10 cellular contexts compared by ENCODE assay signal in genomic region chr7:27175626-27176342, GRCh38. TPM values are rescaled to one million over a fixed set of nuclear protein-coding genes. Genes with fewer than 3 reads are reported as not detected.
A peak's percentile ranks its signal among the peaks of the same experiment; 100 is the strongest.
DNase-seq lines count a peak whose midpoint lies in the region; ATAC-seq, FAIRE-seq and TF ChIP-seq lines count a peak whose summit lies in the region.
"Had no signal": no experiment of that assay in that cellular context is flagged by ENCODE, and none has a peak within 500 bp of the region (broad histone marks: within the 10 kb centered on the region; RNA-seq: fewer than 3 reads in every experiment).

No MANE protein-coding gene starts in this region.

- H3K27ac ChIP-seq in right lobe of liver (no peak overlapping the region), HepG2 (ENCODE audit: extremely low read length, insufficient read depth, low read length) (no peak overlapping the region), uterus (peak overlapping the region; percentile 94 to 96)
- H3K27ac ChIP-seq: BLaER1 had no signal

- H3K27me3 ChIP-seq in right lobe of liver (peaks cover 53 to 96% of the 10 kb centered on the region in 2 donors), HepG2 (ENCODE audit: control insufficient read depth in 1 of 2, insufficient read depth in 2 of 2, low read length in 2 of 2) (peaks cover 4 to 79% of the 10 kb centered on the region in 2 experiments), uterus (no peaks in the 10 kb centered on the region)

- no peak for FAIRE-seq in HepG2 (lab: Jason Lieb, UNC)

- no TSS peak for BruUV-seq in HepG2 (replicated peaks; lab: Mats Ljungman, UMichigan)

- H4K20me1 ChIP-seq in HepG2 (ENCODE audit: insufficient read depth, low read length), result no peaks in the 10 kb centered on the region

- DNase-seq in right lobe of liver (peak in 2 of 3 donors; percentile 35 to 52), HepG2 (ENCODE audit: low spot score) (no peak), mesenteric fat pad (ENCODE audit: low spot score) (peak; percentile 81), uterus (peak; percentile 27 to 44), superior temporal gyrus (ENCODE audit: extremely low spot score) (no peak), amygdala (lab: John Stamatoyannopoulos, UW) (no peak)
- DNase-seq: caudate nucleus, NCI-H524 had no signal

- no peak overlapping the region for H3K9ac ChIP-seq in HepG2 (ENCODE audit: insufficient read depth, low read depth, low read length)
- H3K9ac ChIP-seq: BLaER1 had no signal

- POLR2A ChIA-PET in HepG2 (lab: Yijun Ruan, JAX), result no interaction called here

- intact Hi-C loops in right lobe of liver (cut with DNase I), result no loop called here
- intact Hi-C loops in HepG2 (cut with micrococcal nuclease; ENCODE audit: unreplicated experiment), result no loop called here
- intact Hi-C loops in uterus (cut with DNase I; ENCODE audit: low total_unique reads), result no loop called here

- WGBS in right lobe of liver (ENCODE audit: insufficient coverage, low coverage, low lambda C conversion rate, missing lambda C conversion rate), result 22% methylated on average over 27 of the region's 36 CpGs
- WGBS in HepG2 (ENCODE audit: low lambda C conversion rate), result 81% methylated on average over 24 of the region's 36 CpGs

- H3K36me3 ChIP-seq in right lobe of liver (no peaks in the 10 kb centered on the region), HepG2 (replicated peaks in 1 of 2; ENCODE audit: control insufficient read depth in 1 of 2, insufficient read depth in 2 of 2, low read length in 2 of 2) (no peaks in the 10 kb centered on the region), uterus (no peaks in the 10 kb centered on the region)
- H3K36me3 ChIP-seq: BLaER1 had no signal

- no peak for TF ChIP-seq CTCF in right lobe of liver (IDR thresholded peaks at IDR 0.05)
- TF ChIP-seq CTCF in HepG2 (CRISPR knock-in tag; IDR thresholded peaks at IDR 0.05), result no peak
- no peak for TF ChIP-seq CTCF in uterus (IDR thresholded peaks at IDR 0.05)

- no peaks in the 10 kb centered on the region for H3K9me3 ChIP-seq in right lobe of liver
- H3K9me3 ChIP-seq in HepG2 (ENCODE audit: low read length), result no peaks in the 10 kb centered on the region
- no peaks in the 10 kb centered on the region for H3K9me3 ChIP-seq in uterus

- H3K4me3 ChIP-seq in right lobe of liver, result no peak overlapping the region
- H3K4me3 ChIP-seq in HepG2 (replicated peaks in 1 of 3; ENCODE audit: insufficient read depth in 1 of 3, low read depth in 2 of 3, low read length in 3 of 3), result no peak overlapping the region
- H3K4me3 ChIP-seq in uterus, result peak overlapping the region; percentile 58 to 66
- H3K4me3 ChIP-seq: BLaER1 had no signal

- no peaks in the 10 kb centered on the region for H3K79me2 ChIP-seq in HepG2 (ENCODE audit: insufficient read depth, low read length)

- in situ Hi-C loops in HepG2 (cut with HindIII; ENCODE audit: extremely low pct_ligation_motif_present, low pct_unique_long_range_greater_than_20kb), result no loop called here

- no peak for TF ChIP-seq RAD21 in HepG2 (CRISPR knock-in tag; IDR thresholded peaks at IDR 0.05)

- ATAC-seq in right lobe of liver (no peak), HepG2 (no peak)
- ATAC-seq: T-cell had no signal

- CTCF ChIA-PET in HepG2 (lab: Yijun Ruan, JAX; ENCODE audit: low intra/inter-chr PET ratio, low total read pairs), result no interaction called here

- no peak overlapping the region for H2AFZ ChIP-seq in HepG2 (ENCODE audit: low read length)

- TF ChIP-seq POLR2A in right lobe of liver (IDR thresholded peaks at IDR 0.05) (no peak), HepG2 (IDR thresholded peaks at IDR 0.05; ENCODE audit: insufficient read depth in 1 of 2, low read depth in 2 of 2, low read length in 2 of 2) (no peak), uterus (IDR thresholded peaks at IDR 0.05) (no peak)

- no peak overlapping the region for H3K4me2 ChIP-seq in HepG2 (ENCODE audit: low read depth, low read length)
- H3K4me2 ChIP-seq: BLaER1 had no signal

- H3K4me1 ChIP-seq in right lobe of liver (peaks cover 0 to 14% (median 0%) of the 10 kb centered on the region in 4 donors), HepG2 (ENCODE audit: insufficient read depth, low read length) (peaks cover 31% of the 10 kb centered on the region), uterus (no peaks in the 10 kb centered on the region)
- H3K4me1 ChIP-seq: BLaER1 had no signal

- no peak for TF ChIP-seq EP300 in HepG2 (IDR thresholded peaks at IDR 0.05; ENCODE audit: low read depth in 2 of 2, low read length in 2 of 2)
- no peak for TF ChIP-seq EP300 in HepG2 (CRISPR knock-in tag; IDR thresholded peaks at IDR 0.05; ENCODE audit: borderline replicate concordance)

RNA-seq across cellular contexts. Expression of gene HOXA10, which starts 1.7 kb away (rescaled TPM):
- not detected for total RNA-seq in right lobe of liver
- total RNA-seq in HepG2 (2016; rRNA removed; fragmentation: Illumina TruSeq; extraction: Trizol), result not detected in 2 replicates
- not detected in 2 replicates for total RNA-seq in HepG2 (2016; cell fraction: cytosol; rRNA removed; fragmentation: Illumina TruSeq; extraction: Trizol; ENCODE audit: low read depth)
- not detected in 2 replicates for total RNA-seq in HepG2 (2016; cell fraction: insoluble cytoplasmic fraction; rRNA removed; fragmentation: Illumina TruSeq; extraction: Trizol)
- total RNA-seq in HepG2 (2016; cell fraction: membrane; rRNA removed; fragmentation: Illumina TruSeq; extraction: Trizol), result not detected in 2 replicates
- total RNA-seq in HepG2 (2016; cell fraction: nucleus; rRNA removed; fragmentation: Illumina TruSeq; extraction: Trizol), result not detected in 2 replicates
- polyA plus RNA-seq in HepG2 (2011; rRNA removed), result 0.03 TPM in 1 of 2 replicates, not detected in the other
- polyA plus RNA-seq in HepG2 (2011; cell fraction: cytosol; rRNA removed), result not detected in 2 replicates
- polyA plus RNA-seq in HepG2 (2011; cell fraction: nucleus; rRNA removed), result not detected in 2 replicates
- polyA plus RNA-seq in HepG2 (2012), result not detected in 2 replicates
- not detected in 2 replicates for polyA plus RNA-seq in HepG2 (2016; cell fraction: cytosol; fragmentation: Illumina TruSeq; extraction: Trizol; ENCODE audit: low read depth)
- not detected in 2 replicates for polyA plus RNA-seq in HepG2 (2016; cell fraction: insoluble cytoplasmic fraction; fragmentation: Illumina TruSeq; extraction: Trizol; ENCODE audit: low read depth)
- 0.12 TPM in 1 of 2 replicates, not detected in the other for polyA plus RNA-seq in HepG2 (2016; cell fraction: membrane; fragmentation: Illumina TruSeq; extraction: Trizol; ENCODE audit: low read depth)
- not detected in 2 replicates for polyA plus RNA-seq in HepG2 (2016; cell fraction: nucleus; fragmentation: Illumina TruSeq; extraction: Trizol; ENCODE audit: insufficient read depth, low read depth)
- 11.6 TPM in 1 of 2 replicates, not detected in the other for polyA minus RNA-seq in HepG2 (2011; rRNA and poly(A)+ RNA removed; ENCODE audit: low replicate concordance)
- not detected in 2 replicates for polyA minus RNA-seq in HepG2 (2011; cell fraction: cytosol; rRNA and poly(A)+ RNA removed)
- not detected in 2 replicates for polyA minus RNA-seq in HepG2 (2011; cell fraction: nucleus; rRNA and poly(A)+ RNA removed)
- 19.7 TPM for total RNA-seq in mesenteric fat pad
- total RNA-seq in uterus, result 100 to 1,000 TPM in 1 of 4 donors, 10 to 100 TPM in 3; 50.0 to 114 (median 69.0) TPM

RNA-seq across cellular contexts. Expression of gene HOXA11, which starts 9.2 kb away (rescaled TPM):
- total RNA-seq in right lobe of liver, result not detected
- not detected in 2 replicates for total RNA-seq in HepG2 (2016; rRNA removed; fragmentation: Illumina TruSeq; extraction: Trizol)
- total RNA-seq in HepG2 (2016; cell fraction: cytosol; rRNA removed; fragmentation: Illumina TruSeq; extraction: Trizol; ENCODE audit: low read depth), result not detected in 2 replicates
- total RNA-seq in HepG2 (2016; cell fraction: insoluble cytoplasmic fraction; rRNA removed; fragmentation: Illumina TruSeq; extraction: Trizol), result not detected in 2 replicates
- not detected in 2 replicates for total RNA-seq in HepG2 (2016; cell fraction: membrane; rRNA removed; fragmentation: Illumina TruSeq; extraction: Trizol)
- total RNA-seq in HepG2 (2016; cell fraction: nucleus; rRNA removed; fragmentation: Illumina TruSeq; extraction: Trizol), result not detected in 2 replicates
- polyA plus RNA-seq in HepG2 (2011; rRNA removed), result 0.04 TPM in 1 of 2 replicates, not detected in the other
- not detected in 2 replicates for polyA plus RNA-seq in HepG2 (2011; cell fraction: cytosol; rRNA removed)
- polyA plus RNA-seq in HepG2 (2011; cell fraction: nucleus; rRNA removed), result not detected in 2 replicates
- polyA plus RNA-seq in HepG2 (2012), result not detected in 2 replicates
- polyA plus RNA-seq in HepG2 (2016; cell fraction: cytosol; fragmentation: Illumina TruSeq; extraction: Trizol; ENCODE audit: low read depth), result not detected in 2 replicates
- not detected in 2 replicates for polyA plus RNA-seq in HepG2 (2016; cell fraction: insoluble cytoplasmic fraction; fragmentation: Illumina TruSeq; extraction: Trizol; ENCODE audit: low read depth)
- not detected in 2 replicates for polyA plus RNA-seq in HepG2 (2016; cell fraction: membrane; fragmentation: Illumina TruSeq; extraction: Trizol; ENCODE audit: low read depth)
- not detected in 2 replicates for polyA plus RNA-seq in HepG2 (2016; cell fraction: nucleus; fragmentation: Illumina TruSeq; extraction: Trizol; ENCODE audit: insufficient read depth, low read depth)
- polyA minus RNA-seq in HepG2 (2011; rRNA and poly(A)+ RNA removed; ENCODE audit: low replicate concordance), result 2.9 TPM in 1 of 2 replicates, not detected in the other
- polyA minus RNA-seq in HepG2 (2011; cell fraction: cytosol; rRNA and poly(A)+ RNA removed), result not detected in 2 replicates
- polyA minus RNA-seq in HepG2 (2011; cell fraction: nucleus; rRNA and poly(A)+ RNA removed), result not detected in 2 replicates
- total RNA-seq in mesenteric fat pad, result 6.1 TPM
- total RNA-seq in uterus, result 10 to 100 TPM; 32.4 to 82.0 (median 57.8) TPM
- total RNA-seq: T-cell had no signal

RNA-seq across cellular contexts. Expression of gene HOXA9, which starts 10.4 kb away (rescaled TPM):
- total RNA-seq in right lobe of liver (under 1 TPM in 1 of 6 experiments, not detected in 5; 0.09 TPM), HepG2 (2016; rRNA removed; fragmentation: Illumina TruSeq; extraction: Trizol) (not detected in 2 replicates), mesenteric fat pad (10.4 TPM), uterus (10 to 100 TPM in 3 of 4 donors, 1 to 10 TPM in 1; 2.3 to 26.4 (median 22.4) TPM)
- total RNA-seq in HepG2 (2016; cell fraction: cytosol; rRNA removed; fragmentation: Illumina TruSeq; extraction: Trizol; ENCODE audit: low read depth), result not detected in 2 replicates
- not detected in 2 replicates for total RNA-seq in HepG2 (2016; cell fraction: insoluble cytoplasmic fraction; rRNA removed; fragmentation: Illumina TruSeq; extraction: Trizol)
- not detected in 2 replicates for total RNA-seq in HepG2 (2016; cell fraction: membrane; rRNA removed; fragmentation: Illumina TruSeq; extraction: Trizol)
- total RNA-seq in HepG2 (2016; cell fraction: nucleus; rRNA removed; fragmentation: Illumina TruSeq; extraction: Trizol), result not detected in 2 replicates
- polyA plus RNA-seq in HepG2 (2011; rRNA removed), result not detected in 2 replicates
- not detected in 2 replicates for polyA plus RNA-seq in HepG2 (2011; cell fraction: cytosol; rRNA removed)
- not detected in 2 replicates for polyA plus RNA-seq in HepG2 (2011; cell fraction: nucleus; rRNA removed)
- not detected in 2 replicates for polyA plus RNA-seq in HepG2 (2012)
- not detected in 2 replicates for polyA plus RNA-seq in HepG2 (2016; cell fraction: cytosol; fragmentation: Illumina TruSeq; extraction: Trizol; ENCODE audit: low read depth)
- polyA plus RNA-seq in HepG2 (2016; cell fraction: insoluble cytoplasmic fraction; fragmentation: Illumina TruSeq; extraction: Trizol; ENCODE audit: low read depth), result not detected in 2 replicates
- not detected in 2 replicates for polyA plus RNA-seq in HepG2 (2016; cell fraction: membrane; fragmentation: Illumina TruSeq; extraction: Trizol; ENCODE audit: low read depth)
- not detected in 2 replicates for polyA plus RNA-seq in HepG2 (2016; cell fraction: nucleus; fragmentation: Illumina TruSeq; extraction: Trizol; ENCODE audit: insufficient read depth, low read depth)
- polyA minus RNA-seq in HepG2 (2011; rRNA and poly(A)+ RNA removed; ENCODE audit: low replicate concordance), result 0.51 TPM in 1 of 2 replicates, not detected in the other
- not detected in 2 replicates for polyA minus RNA-seq in HepG2 (2011; cell fraction: cytosol; rRNA and poly(A)+ RNA removed)
- not detected in 2 replicates for polyA minus RNA-seq in HepG2 (2011; cell fraction: nucleus; rRNA and poly(A)+ RNA removed)

RNA-seq across cellular contexts. Expression of gene HOXA7, which starts 19.3 kb away (rescaled TPM):
- not detected for total RNA-seq in right lobe of liver
- not detected in 2 replicates for total RNA-seq in HepG2 (2016; rRNA removed; fragmentation: Illumina TruSeq; extraction: Trizol)
- not detected in 2 replicates for total RNA-seq in HepG2 (2016; cell fraction: cytosol; rRNA removed; fragmentation: Illumina TruSeq; extraction: Trizol; ENCODE audit: low read depth)
- total RNA-seq in HepG2 (2016; cell fraction: insoluble cytoplasmic fraction; rRNA removed; fragmentation: Illumina TruSeq; extraction: Trizol), result not detected in 2 replicates
- 0.07 and 0.15 TPM in 2 replicates for total RNA-seq in HepG2 (2016; cell fraction: membrane; rRNA removed; fragmentation: Illumina TruSeq; extraction: Trizol)
- not detected in 2 replicates for total RNA-seq in HepG2 (2016; cell fraction: nucleus; rRNA removed; fragmentation: Illumina TruSeq; extraction: Trizol)
- polyA plus RNA-seq in HepG2 (2011; rRNA removed), result 0.05 and 0.10 TPM in 2 replicates
- polyA plus RNA-seq in HepG2 (2011; cell fraction: cytosol; rRNA removed), result 0.07 and 0.13 TPM in 2 replicates
- polyA plus RNA-seq in HepG2 (2011; cell fraction: nucleus; rRNA removed), result 0.08 TPM in 1 of 2 replicates, not detected in the other
- polyA plus RNA-seq in HepG2 (2012), result 0.32 TPM in 1 of 2 replicates, not detected in the other
- 0.10 TPM in 1 of 2 replicates, not detected in the other for polyA plus RNA-seq in HepG2 (2016; cell fraction: cytosol; fragmentation: Illumina TruSeq; extraction: Trizol; ENCODE audit: low read depth)
- polyA plus RNA-seq in HepG2 (2016; cell fraction: insoluble cytoplasmic fraction; fragmentation: Illumina TruSeq; extraction: Trizol; ENCODE audit: low read depth), result 0.22 and 0.31 TPM in 2 replicates
- polyA plus RNA-seq in HepG2 (2016; cell fraction: membrane; fragmentation: Illumina TruSeq; extraction: Trizol; ENCODE audit: low read depth), result 0.26 and 0.30 TPM in 2 replicates
- not detected in 2 replicates for polyA plus RNA-seq in HepG2 (2016; cell fraction: nucleus; fragmentation: Illumina TruSeq; extraction: Trizol; ENCODE audit: insufficient read depth, low read depth)
- 0.08 and 3.8 TPM in 2 replicates for polyA minus RNA-seq in HepG2 (2011; rRNA and poly(A)+ RNA removed; ENCODE audit: low replicate concordance)
- 0.30 and 1.1 TPM in 2 replicates for polyA minus RNA-seq in HepG2 (2011; cell fraction: cytosol; rRNA and poly(A)+ RNA removed)
- not detected in 2 replicates for polyA minus RNA-seq in HepG2 (2011; cell fraction: nucleus; rRNA and poly(A)+ RNA removed)
- total RNA-seq in mesenteric fat pad, result 7.5 TPM
- total RNA-seq in uterus, result 1 to 10 TPM in 3 of 4 donors, under 1 TPM in 1; 0.26 to 9.1 (median 5.2) TPM

RNA-seq across cellular contexts. Expression of gene HOXA3, which starts 23.4 kb away (rescaled TPM):
- total RNA-seq in right lobe of liver, result under 1 TPM in 4 of 6 experiments, not detected in 2; 0.17 to 0.26 (median 0.25) TPM
- total RNA-seq in HepG2 (2016; rRNA removed; fragmentation: Illumina TruSeq; extraction: Trizol), result 2.1 and 2.9 TPM in 2 replicates
- total RNA-seq in HepG2 (2016; cell fraction: cytosol; rRNA removed; fragmentation: Illumina TruSeq; extraction: Trizol; ENCODE audit: low read depth), result 0.51 and 0.71 TPM in 2 replicates
- total RNA-seq in HepG2 (2016; cell fraction: insoluble cytoplasmic fraction; rRNA removed; fragmentation: Illumina TruSeq; extraction: Trizol), result 1.7 and 2.6 TPM in 2 replicates
- 1.6 and 1.9 TPM in 2 replicates for total RNA-seq in HepG2 (2016; cell fraction: membrane; rRNA removed; fragmentation: Illumina TruSeq; extraction: Trizol)
- total RNA-seq in HepG2 (2016; cell fraction: nucleus; rRNA removed; fragmentation: Illumina TruSeq; extraction: Trizol), result 3.5 and 4.8 TPM in 2 replicates
- 4.3 and 4.6 TPM in 2 replicates for polyA plus RNA-seq in HepG2 (2011; rRNA removed)
- polyA plus RNA-seq in HepG2 (2011; cell fraction: cytosol; rRNA removed), result 1.3 and 1.5 TPM in 2 replicates
- polyA plus RNA-seq in HepG2 (2011; cell fraction: nucleus; rRNA removed), result 12.3 and 16.6 TPM in 2 replicates
- polyA plus RNA-seq in HepG2 (2012), result 3.8 and 6.3 TPM in 2 replicates
- polyA plus RNA-seq in HepG2 (2016; cell fraction: cytosol; fragmentation: Illumina TruSeq; extraction: Trizol; ENCODE audit: low read depth), result 0.74 and 0.97 TPM in 2 replicates
- polyA plus RNA-seq in HepG2 (2016; cell fraction: insoluble cytoplasmic fraction; fragmentation: Illumina TruSeq; extraction: Trizol; ENCODE audit: low read depth), result 4.9 and 6.7 TPM in 2 replicates
- polyA plus RNA-seq in HepG2 (2016; cell fraction: membrane; fragmentation: Illumina TruSeq; extraction: Trizol; ENCODE audit: low read depth), result 3.4 TPM in 2 replicates
- polyA plus RNA-seq in HepG2 (2016; cell fraction: nucleus; fragmentation: Illumina TruSeq; extraction: Trizol; ENCODE audit: insufficient read depth, low read depth), result 26.3 and 26.9 TPM in 2 replicates
- 1.7 TPM in 1 of 2 replicates, not detected in the other for polyA minus RNA-seq in HepG2 (2011; rRNA and poly(A)+ RNA removed; ENCODE audit: low replicate concordance)
- 0.88 and 1.1 TPM in 2 replicates for polyA minus RNA-seq in HepG2 (2011; cell fraction: cytosol; rRNA and poly(A)+ RNA removed)
- polyA minus RNA-seq in HepG2 (2011; cell fraction: nucleus; rRNA and poly(A)+ RNA removed), result 2.2 and 4.6 TPM in 2 replicates
- 5.8 TPM for total RNA-seq in mesenteric fat pad
- total RNA-seq in uterus, result 10 to 100 TPM in 2 of 4 donors, 1 to 10 TPM in 2; 1.0 to 34.5 (median 19.0) TPM

Comparison
In these comparisons a context has a peak if more than half of its experiments do, and no peak if none do; other contexts are left out.
1. DNase-seq: peak in right lobe of liver (2 of 3), mesenteric fat pad (single experiment) and uterus (2 of 2); none in HepG2 (single experiment), superior temporal gyrus (single experiment) and amygdala (0 of 56).
2. H3K27ac ChIP-seq: peak in uterus (2 of 2); none in right lobe of liver (0 of 3) and HepG2 (single experiment).
3. H3K4me3 ChIP-seq: peak in uterus (2 of 2); none in right lobe of liver (0 of 3) and HepG2 (0 of 3).
4. RNA of gene HOXA10, which starts 1.7 kb away (total RNA-seq): 50.0 to 114 TPM in uterus and 19.7 TPM in mesenteric fat pad (single experiment); not detected in HepG2 and not detected in right lobe of liver; every median in the first group is over 10 times any median in the second.